In genomic region chr12:2682301-2683282, GRCh38 we compare ENCODE assay signal across 8 cellular contexts.
DNase-seq lines count a peak whose midpoint lies in the region; ATAC-seq, FAIRE-seq and TF ChIP-seq lines count a peak whose summit lies in the region.

No MANE protein-coding gene starts in this region.

- H3K27me3 ChIP-seq in WERI-Rb-1 (ENCODE audit: insufficient read depth, low read depth, severe bottlenecking) (no peaks in the 10 kb centered on the region), endothelial cell of umbilical vein (ENCODE audit: control insufficient read depth in 2 of 2, insufficient read depth in 2 of 2, low read length in 2 of 2) (no peaks in the 10 kb centered on the region)

- H3K4me1 ChIP-seq in endothelial cell of umbilical vein (ENCODE audit: control insufficient read depth, extremely low read depth, insufficient read depth, low read length) = no peaks in the 10 kb centered on the region

- H3K27ac ChIP-seq in WERI-Rb-1 = no peak overlapping the region
- no peak overlapping the region for H3K27ac ChIP-seq in endothelial cell of umbilical vein (ENCODE audit: insufficient read depth, low read depth, low read length)

- H3K4me3 ChIP-seq in WERI-Rb-1 (ENCODE audit: low read depth, low read length) (no peak overlapping the region), endothelial cell of umbilical vein (replicated peaks in 1 of 3; ENCODE audit: insufficient read depth in 1 of 3, low read depth in 1 of 3, low read length in 3 of 3) (no peak overlapping the region)

- H2AFZ ChIP-seq in endothelial cell of umbilical vein (ENCODE audit: low read depth, low read length) = no peak overlapping the region

- H3K4me3 Mint-ChIP-seq in natural killer cell treated with Interleukin-12 subunit alpha and Interleukin-12 subunit beta and Interleukin-15 and Interleukin-18, amount 100 ng/mL, for 72 hours = no peak overlapping the region

- H3K9me1 ChIP-seq in endothelial cell of umbilical vein (replicated peaks; ENCODE audit: control insufficient read depth, extremely low read depth, insufficient read depth, low read length) = no peaks in the 10 kb centered on the region

- ATAC-seq in natural killer cell treated with Interleukin-12 subunit alpha and Interleukin-12 subunit beta and Interleukin-15 and Interleukin-18, amount 100 ng/mL, for 72 hours = no peak
- no peak for ATAC-seq in HG03045 (IDR thresholded peaks at IDR 0.05; ENCODE audit: unreplicated experiment)
- no peak for ATAC-seq in HG02884 (IDR thresholded peaks at IDR 0.05; ENCODE audit: unreplicated experiment)

- H3K9me3 ChIP-seq in WERI-Rb-1 (ENCODE audit: severe bottlenecking) = no peaks in the 10 kb centered on the region
- H3K9me3 ChIP-seq in endothelial cell of umbilical vein (replicated peaks; ENCODE audit: control insufficient read depth, insufficient read depth, low read length) = no peaks in the 10 kb centered on the region

- POLR2A ChIA-PET in endothelial cell of umbilical vein (lab: Charles Lee) = interaction anchor here (0.6 kb wide), 1 partner anchor 32 kb away, joined by 3 read pairs; no protein-coding TSS in a partner anchor

- no peak for TF ChIP-seq POLR2A in endothelial cell of umbilical vein (IDR thresholded peaks at IDR 0.05; ENCODE audit: low read depth, low read length)

- H3K36me3 Mint-ChIP-seq in natural killer cell treated with Interleukin-12 subunit alpha and Interleukin-12 subunit beta and Interleukin-15 and Interleukin-18, amount 100 ng/mL, for 72 hours = peaks cover 6% of the 10 kb centered on the region

- CTCF ChIA-PET in endothelial cell of umbilical vein (lab: Charles Lee) = interaction anchor here (0.8 to 2.6 kb wide), 20 partner anchors 9 to 1024 kb away, joined by 3 to 36 read pairs (median 4); partner anchors contain the start of gene ITFG2

- peaks cover 4% of the 10 kb centered on the region for H3K9me3 Mint-ChIP-seq in natural killer cell treated with Interleukin-12 subunit alpha and Interleukin-12 subunit beta and Interleukin-15 and Interleukin-18, amount 100 ng/mL, for 72 hours

- peaks cover 6% of the 10 kb centered on the region in 2 donors for H3K4me1 Mint-ChIP-seq in natural killer cell treated with Interleukin-12 subunit alpha and Interleukin-12 subunit beta and Interleukin-15 and Interleukin-18, amount 100 ng/mL, for 72 hours (ENCODE audit: low read depth in 2 of 2)

- no peak for FAIRE-seq in endothelial cell of umbilical vein (lab: Jason Lieb, UNC)

- no peaks in the 10 kb centered on the region for H3K27me3 Mint-ChIP-seq in natural killer cell treated with Interleukin-12 subunit alpha and Interleukin-12 subunit beta and Interleukin-15 and Interleukin-18, amount 100 ng/mL, for 72 hours

- H3K27ac Mint-ChIP-seq in natural killer cell treated with Interleukin-12 subunit alpha and Interleukin-12 subunit beta and Interleukin-15 and Interleukin-18, amount 100 ng/mL, for 72 hours = peak overlapping the region; percentile 16 to 64

- no peak overlapping the region for H3K4me2 ChIP-seq in endothelial cell of umbilical vein (ENCODE audit: insufficient read depth, low read length)

- BruUV-seq in endothelial cell of umbilical vein (replicated peaks; lab: Mats Ljungman, UMichigan) = no TSS peak

- no peaks in the 10 kb centered on the region for H3K36me3 ChIP-seq in WERI-Rb-1
- no peaks in the 10 kb centered on the region for H3K36me3 ChIP-seq in endothelial cell of umbilical vein (ENCODE audit: control insufficient read depth in 2 of 2, extremely low read depth in 1 of 2, insufficient read depth in 2 of 2, low read length in 2 of 2)

- dilution Hi-C loops in endothelial cell of umbilical vein (cut with MboI; ENCODE audit: extremely low pct_ligation_motif_present, low sequenced_read_pairs) = no loop called here

- no peaks in the 10 kb centered on the region for H3K79me2 ChIP-seq in endothelial cell of umbilical vein (ENCODE audit: control insufficient read depth, insufficient read depth, low read length)

- no peak overlapping the region for H3K9ac ChIP-seq in endothelial cell of umbilical vein (replicated peaks; ENCODE audit: extremely low read depth, insufficient read depth, low read length)

- DNase-seq in activated CD8-positive, alpha-beta memory T cell treated with anti-CD3 and anti-CD28 coated beads, Interleukin-2, amount 50 U/mL, for 4 hours = peak; percentile 36
- DNase-seq in activated CD8-positive, alpha-beta memory T cell treated with anti-CD3 and anti-CD28 coated beads, Interleukin-2, amount 50 U/mL, for 48 hours = no peak
- peak; percentile 47 for DNase-seq in NCI-H1105 (lab: John Stamatoyannopoulos, UW)
- DNase-seq in WERI-Rb-1 = peak; percentile 68
- DNase-seq in endothelial cell of umbilical vein (ENCODE audit: low read depth, low spot score) = peak; percentile 30
- DNase-seq in natural killer cell treated with Interleukin-12 subunit alpha and Interleukin-12 subunit beta and Interleukin-15 and Interleukin-18, amount 100 ng/mL, for 72 hours (ENCODE audit: low spot score) = no peak

- intact Hi-C loops in endothelial cell of umbilical vein (cut with micrococcal nuclease) = loop anchor here (1.0 to 2.0 kb wide), 2 partner anchors 42 to 102 kb away; no protein-coding TSS in a partner anchor

- TF ChIP-seq CTCF in WERI-Rb-1 (IDR thresholded peaks at IDR 0.05; ENCODE audit: low read depth, low read length) = peak; percentile 61
- TF ChIP-seq CTCF in endothelial cell of umbilical vein (IDR thresholded peaks at IDR 0.05; ENCODE audit: extremely low read depth in 1 of 2, insufficient read depth in 1 of 2, low read depth in 1 of 2, low read length in 2 of 2) = peak in 1 of 2 donors; percentile 20

- H4K20me1 ChIP-seq in endothelial cell of umbilical vein (replicated peaks; ENCODE audit: control insufficient read depth, extremely low read depth, insufficient read depth, low read length) = no peaks in the 10 kb centered on the region

TF ChIP-seq in endothelial cell of umbilical vein, 7 proteins besides CTCF, POLR2A, EP300 and RAD21:
- TF ChIP-seq MYC (IDR thresholded peaks at IDR 0.05; ENCODE audit: low read depth, low read length) (no peak), JUN (IDR thresholded peaks at IDR 0.05; ENCODE audit: borderline replicate concordance, insufficient read depth, insufficient read length, low read depth) (no peak), EZH2 (IDR thresholded peaks at IDR 0.05; ENCODE audit: borderline replicate concordance, low read depth, low read length, severe bottlenecking) (no peak), FOS (IDR thresholded peaks at IDR 0.05; ENCODE audit: borderline replicate concordance, insufficient read depth, low read length) (no peak), POLR2AphosphoS5 (IDR thresholded peaks at IDR 0.05; ENCODE audit: insufficient read depth, low read depth, low read length) (no peak), GATA2 (IDR thresholded peaks at IDR 0.05; ENCODE audit: insufficient read depth, insufficient read length, low read depth, low read length) (no peak)
- TF ChIP-seq, protein P1, sequence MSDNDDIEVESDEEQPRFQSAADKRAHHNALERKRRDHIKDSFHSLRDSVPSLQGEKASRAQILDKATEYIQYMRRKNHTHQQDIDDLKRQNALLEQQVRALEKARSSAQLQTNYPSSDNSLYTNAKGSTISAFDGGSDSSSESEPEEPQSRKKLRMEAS (IDR thresholded peaks at IDR 0.05; ENCODE audit: insufficient read depth, insufficient read length) = no peak

Comparison
In these comparisons a context has a peak if more than half of its experiments do, and no peak if none do; other contexts are left out.
1. DNase-seq: peak in activated CD8-positive, alpha-beta memory T cell treated with anti-CD3 and anti-CD28 coated beads, Interleukin-2, amount 50 U/mL, for 4 hours (single experiment), NCI-H1105 (single experiment), WERI-Rb-1 (single experiment) and endothelial cell of umbilical vein (single experiment); none in activated CD8-positive, alpha-beta memory T cell treated with anti-CD3 and anti-CD28 coated beads, Interleukin-2, amount 50 U/mL, for 48 hours (single experiment) and natural killer cell treated with Interleukin-12 subunit alpha and Interleukin-12 subunit beta and Interleukin-15 and Interleukin-18, amount 100 ng/mL, for 72 hours (single experiment).